In the genomic region with DNA sequence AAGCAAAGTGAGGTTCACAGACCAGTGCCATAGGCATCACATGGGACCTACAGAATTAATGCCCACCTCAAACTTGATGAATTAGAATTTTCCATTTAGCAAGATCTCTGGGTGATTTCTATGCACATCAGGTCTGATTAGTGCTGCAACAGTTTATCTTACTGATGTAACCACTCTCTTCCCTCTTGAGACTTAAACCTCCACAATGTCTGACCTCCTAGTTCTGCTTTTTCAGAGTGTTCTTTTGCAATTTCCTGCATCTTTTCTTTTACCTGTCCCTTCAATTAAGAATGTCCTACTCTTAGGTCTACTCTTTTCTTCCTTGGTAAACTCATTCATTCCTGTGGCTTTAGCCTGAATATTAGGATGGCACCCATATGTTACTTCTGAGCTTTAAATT, we compare ENCODE assay signal across 31 cellular contexts.
"Had no signal": no experiment of that assay in that cellular context is flagged by ENCODE, and none has a peak within 500 bp of the region (broad histone marks: within the 10 kb centered on the region; RNA-seq: fewer than 3 reads in every experiment).

No MANE protein-coding gene starts in this region.

- H3K4me1 Mint-ChIP-seq: activated naive CD8-positive, alpha-beta T cell treated with anti-CD3 and anti-CD28 coated beads for 36 hours; naive thymus-derived CD8-positive, alpha-beta T cell; stimulated activated memory B cell treated with anti-CD40 and anti-IgM and Interleukin-4, amounts not matched to agents 10 μg/mL and 1 μg/mL and 100 μg/mL, for 72 hours had no signal

- H3K27ac Mint-ChIP-seq: activated naive CD4-positive, alpha-beta T cell treated with anti-CD3 and anti-CD28 coated beads for 36 hours; activated naive CD8-positive, alpha-beta T cell treated with anti-CD3 and anti-CD28 coated beads for 36 hours; activated T-helper 1 cell treated with anti-CD3 and anti-CD28 coated beads, Interleukin-12 subunit alpha, Interleukin-12 subunit beta, Interleukin-2, Interleukin-4 antibody, amounts not matched to agents 30 ng/mL and 10 ng/mL and 1 ng/mL, durations not matched to agents 14 hours and 24 hours and 36 hours; naive thymus-derived CD8-positive, alpha-beta T cell; stimulated activated memory B cell treated with anti-CD40 and anti-IgM and Interleukin-4, amounts not matched to agents 10 μg/mL and 1 μg/mL and 100 μg/mL, for 72 hours had no signal

- DNase-seq: activated CD4-positive, alpha-beta T cell treated with anti-CD3 and anti-CD28 coated beads for 48 hours; activated CD4-positive, alpha-beta T cell treated with anti-CD3 and anti-CD28 coated beads, Interleukin-2, amount 50 U/mL, for 48 hours; activated CD8-positive, alpha-beta memory T cell treated with anti-CD3 and anti-CD28 coated beads, Interleukin-2, amount 50 U/mL, for 4 hours; activated effector memory CD4-positive, alpha-beta T cell treated with anti-CD3 and anti-CD28 coated beads, Interleukin-2, amount 50 U/mL, for 16 hours; activated naive CD4-positive, alpha-beta T cell treated with anti-CD3 and anti-CD28 coated beads for 36 hours; activated naive CD8-positive, alpha-beta T cell treated with anti-CD3 and anti-CD28 coated beads for 36 hours; activated T-cell treated with anti-CD3 and anti-CD28 coated beads, Interleukin-2, amount 50 U/mL, for 1 hour; adrenal gland; aorta; body of pancreas; dermis blood vessel endothelial cell; effector CD4-positive, alpha-beta T cell; esophagus squamous epithelium; left lung; lower lobe of right lung; mesenchymal stem cell; naive thymus-derived CD8-positive, alpha-beta T cell; nucleus accumbens; pancreas; psoas muscle; sigmoid colon; small intestine; stimulated activated CD4-positive, alpha-beta T cell treated with anti-CD3 and anti-CD28 coated beads, Interleukin-4, amount 100 ng/mL, for 4 hours; stimulated activated CD8-positive, alpha-beta memory T cell treated with anti-CD3 and anti-CD28 coated beads, Interleukin-4, amount 100 ng/mL, for 48 hours; WERI-Rb-1 had no signal

- H3K9me3 Mint-ChIP-seq: activated naive CD4-positive, alpha-beta T cell treated with anti-CD3 and anti-CD28 coated beads for 36 hours; activated naive CD8-positive, alpha-beta T cell treated with anti-CD3 and anti-CD28 coated beads for 36 hours; activated T-helper 1 cell treated with anti-CD3 and anti-CD28 coated beads, Interleukin-12 subunit alpha, Interleukin-12 subunit beta, Interleukin-2, Interleukin-4 antibody, amounts not matched to agents 30 ng/mL and 10 ng/mL and 1 ng/mL, durations not matched to agents 14 hours and 24 hours and 36 hours had no signal

- H3K27me3 ChIP-seq: adrenal gland, body of pancreas, esophagus squamous epithelium, left lung, pancreas, sigmoid colon, tibial nerve had no signal

- H3K36me3 Mint-ChIP-seq: activated naive CD8-positive, alpha-beta T cell treated with anti-CD3 and anti-CD28 coated beads for 36 hours; naive thymus-derived CD8-positive, alpha-beta T cell; stimulated activated memory B cell treated with anti-CD40 and anti-IgM and Interleukin-4, amounts not matched to agents 10 μg/mL and 1 μg/mL and 100 μg/mL, for 72 hours had no signal

- H3K4me3 Mint-ChIP-seq: activated naive CD4-positive, alpha-beta T cell treated with anti-CD3 and anti-CD28 coated beads for 36 hours; activated naive CD8-positive, alpha-beta T cell treated with anti-CD3 and anti-CD28 coated beads for 36 hours; activated T-helper 1 cell treated with anti-CD3 and anti-CD28 coated beads, Interleukin-12 subunit alpha, Interleukin-12 subunit beta, Interleukin-2, Interleukin-4 antibody, amounts not matched to agents 30 ng/mL and 10 ng/mL and 1 ng/mL, durations not matched to agents 14 hours and 24 hours and 36 hours; naive thymus-derived CD8-positive, alpha-beta T cell; neural crest cell; stimulated activated memory B cell treated with anti-CD40 and anti-IgM and Interleukin-4, amounts not matched to agents 10 μg/mL and 1 μg/mL and 100 μg/mL, for 72 hours had no signal

- ATAC-seq: activated CD4-positive, CD25-positive, alpha-beta regulatory T cell treated with anti-CD3 and anti-CD28 coated beads, Interleukin-2, amount 50 U/mL, for 24 hours; body of pancreas; left lung; lower lobe of right lung; naive thymus-derived CD8-positive, alpha-beta T cell; pancreas; psoas muscle; stimulated activated memory B cell treated with anti-CD40 and anti-IgM and Interleukin-4, amounts not matched to agents 10 μg/mL and 1 μg/mL and 100 μg/mL, for 72 hours had no signal

- H3K27ac ChIP-seq: adrenal gland, body of pancreas, epithelial cell of prostate, esophagus squamous epithelium, left lung, lower lobe of right lung, pancreas, psoas muscle, sigmoid colon, tibial nerve, WERI-Rb-1 had no signal

- H3K4me1 ChIP-seq: adrenal gland, body of pancreas, esophagus squamous epithelium, left lung, lower lobe of right lung, pancreas, psoas muscle, sigmoid colon, tibial nerve had no signal

- H3K27me3 Mint-ChIP-seq: activated naive CD8-positive, alpha-beta T cell treated with anti-CD3 and anti-CD28 coated beads for 36 hours; naive thymus-derived CD8-positive, alpha-beta T cell; stimulated activated memory B cell treated with anti-CD40 and anti-IgM and Interleukin-4, amounts not matched to agents 10 μg/mL and 1 μg/mL and 100 μg/mL, for 72 hours had no signal
